25 cellular contexts compared by ENCODE assay signal in genomic region chr9:33366979-33367480, GRCh38. TPM values are rescaled to one million over a fixed set of nuclear protein-coding genes. Genes with fewer than 3 reads are reported as not detected.
DNase-seq lines count a peak whose midpoint lies in the region; ATAC-seq, FAIRE-seq and TF ChIP-seq lines count a peak whose summit lies in the region.
"Had no signal": no experiment of that assay in that cellular context is flagged by ENCODE, and none has a peak within 500 bp of the region (broad histone marks: within the 10 kb centered on the region; RNA-seq: fewer than 3 reads in every experiment).

No MANE protein-coding gene starts in this region.

- H3K9me3 ChIP-seq in naive thymus-derived CD4-positive, alpha-beta T cell (ENCODE audit: control insufficient read depth in 2 of 3, low read length in 3 of 3): no peaks in the 10 kb centered on the region
- H3K9me3 ChIP-seq in neural progenitor cell (ENCODE audit: low read depth): no peaks in the 10 kb centered on the region

- H3K9me3 Mint-ChIP-seq in activated T-cell treated with anti-CD3 and anti-CD28 coated beads, Interleukin-2, amount 50 U/mL, for 24 hours: no peaks in the 10 kb centered on the region
- H3K9me3 Mint-ChIP-seq in activated T-cell treated with anti-CD3 and anti-CD28 coated beads, Interleukin-2, amount 50 U/mL, for 72 hours: no peaks in the 10 kb centered on the region
- H3K9me3 Mint-ChIP-seq in naive thymus-derived CD4-positive, alpha-beta T cell: no peaks in the 10 kb centered on the region
- H3K9me3 Mint-ChIP-seq in neural progenitor cell (no peaks in the 10 kb centered on the region), type B pancreatic cell (no peaks in the 10 kb centered on the region)
- no peaks in the 10 kb centered on the region for H3K9me3 Mint-ChIP-seq in activated naive CD8-positive, alpha-beta T cell treated with anti-CD3 and anti-CD28 coated beads, Interleukin-2, amount 50 U/mL, for 24 hours
- H3K9me3 Mint-ChIP-seq: CD4-positive, alpha-beta memory T cell had no signal

- no peak overlapping the region for H3K4me3 Mint-ChIP-seq in activated T-cell treated with anti-CD3 and anti-CD28 coated beads, Interleukin-2, amount 50 U/mL, for 24 hours
- H3K4me3 Mint-ChIP-seq in activated T-cell treated with anti-CD3 and anti-CD28 coated beads, Interleukin-2, amount 50 U/mL, for 72 hours: no peak overlapping the region
- H3K4me3 Mint-ChIP-seq in naive thymus-derived CD4-positive, alpha-beta T cell: no peak overlapping the region
- no peak overlapping the region for H3K4me3 Mint-ChIP-seq in neural progenitor cell
- H3K4me3 Mint-ChIP-seq in type B pancreatic cell: no peak overlapping the region
- H3K4me3 Mint-ChIP-seq in activated naive CD8-positive, alpha-beta T cell treated with anti-CD3 and anti-CD28 coated beads, Interleukin-2, amount 50 U/mL, for 24 hours: no peak overlapping the region
- H3K4me3 Mint-ChIP-seq: CD4-positive, alpha-beta memory T cell had no signal

- H3K4me1 ChIP-seq in naive thymus-derived CD4-positive, alpha-beta T cell (ENCODE audit: control insufficient read depth in 2 of 2, insufficient read depth in 2 of 2, low read length in 2 of 2): no peaks in the 10 kb centered on the region
- H3K4me1 ChIP-seq in neural progenitor cell: no peaks in the 10 kb centered on the region

- no peaks in the 10 kb centered on the region for H3K4me1 Mint-ChIP-seq in activated T-cell treated with anti-CD3 and anti-CD28 coated beads, Interleukin-2, amount 50 U/mL, for 24 hours (ENCODE audit: low read depth)
- H3K4me1 Mint-ChIP-seq in activated T-cell treated with anti-CD3 and anti-CD28 coated beads, Interleukin-2, amount 50 U/mL, for 72 hours (ENCODE audit: low read depth): peaks cover 4% of the 10 kb centered on the region
- peaks cover 0 to 4% (median 0%) of the 10 kb centered on the region in 7 donors for H3K4me1 Mint-ChIP-seq in naive thymus-derived CD4-positive, alpha-beta T cell
- H3K4me1 Mint-ChIP-seq in neural progenitor cell: no peaks in the 10 kb centered on the region
- H3K4me1 Mint-ChIP-seq in type B pancreatic cell (ENCODE audit: unreplicated experiment): no peaks in the 10 kb centered on the region
- H3K4me1 Mint-ChIP-seq in activated naive CD8-positive, alpha-beta T cell treated with anti-CD3 and anti-CD28 coated beads, Interleukin-2, amount 50 U/mL, for 24 hours: no peaks in the 10 kb centered on the region
- H3K4me1 Mint-ChIP-seq: CD4-positive, alpha-beta memory T cell had no signal

- no peak overlapping the region for H3K4me2 ChIP-seq in neural progenitor cell

- TF ChIP-seq POLR2A in GM12892 (IDR thresholded peaks at IDR 0.05; ENCODE audit: low read depth, low read length): no peak

- TF ChIP-seq CTCF in neural progenitor cell (IDR thresholded peaks at IDR 0.05): no peak
- no peak for TF ChIP-seq CTCF in type B pancreatic cell (conservative IDR thresholded peaks at IDR 0.05)
- no peak for TF ChIP-seq CTCF in GM13977 (IDR thresholded peaks at IDR 0.05; ENCODE audit: extremely low read depth, insufficient read depth, missing control alignments)

- no peak overlapping the region for H3K27ac ChIP-seq in naive thymus-derived CD4-positive, alpha-beta T cell (ENCODE audit: low read depth, low read length)
- H3K27ac ChIP-seq in neural progenitor cell: no peak overlapping the region
- H3K27ac ChIP-seq: GM23248 had no signal

- POLR2A ChIA-PET in naive thymus-derived CD4-positive, alpha-beta T cell (lab: Charles Lee): interaction anchor here (0.8 kb wide), 1 partner anchor 13 kb away, joined by 4 read pairs; no protein-coding TSS in a partner anchor

- no peak overlapping the region for H2AFZ ChIP-seq in neural progenitor cell (replicated peaks)
- H2AFZ ChIP-seq: GM23248 had no signal

- H3K27me3 ChIP-seq in naive thymus-derived CD4-positive, alpha-beta T cell (ENCODE audit: control insufficient read depth in 2 of 2, insufficient read depth in 2 of 2, low read length in 2 of 2): no peaks in the 10 kb centered on the region
- no peaks in the 10 kb centered on the region for H3K27me3 ChIP-seq in neural progenitor cell

- DNase-seq in activated T-cell treated with anti-CD3 and anti-CD28 coated beads, Interleukin-2, amount 50 U/mL, for 24 hours: no peak
- no peak for DNase-seq in activated T-cell treated with anti-CD3 and anti-CD28 coated beads, Interleukin-2, amount 50 U/mL, for 72 hours
- no peak for DNase-seq in naive thymus-derived CD4-positive, alpha-beta T cell
- DNase-seq in neural progenitor cell (ENCODE audit: low spot score) (no peak), type B pancreatic cell (ENCODE audit: extremely low spot score, unreplicated experiment) (peak; percentile 20), GM12892 (ENCODE audit: insufficient read length) (no peak), GM13977 (ENCODE audit: low spot score) (no peak)
- DNase-seq in activated naive CD8-positive, alpha-beta T cell treated with anti-CD3 and anti-CD28 coated beads, Interleukin-2, amount 50 U/mL, for 24 hours: no peak
- DNase-seq: C1 segment of cervical spinal cord; Calu3; CD4-positive, alpha-beta memory T cell; COR-L47; DMS53; DMS79 treated with DMSO at 0.1 percent for 48 hours; GF-D8; GM23248; H7; HCEC 1CT had no signal

- FAIRE-seq in GM12892 (lab: Jason Lieb, UNC): no peak
- FAIRE-seq: GM12891, GM19239, H1 had no signal

- H3K79me2 ChIP-seq in neural progenitor cell (ENCODE audit: low read depth): no peaks in the 10 kb centered on the region

- H4K20me1 ChIP-seq in neural progenitor cell (ENCODE audit: low read depth): no peaks in the 10 kb centered on the region

- CTCF ChIA-PET in naive thymus-derived CD4-positive, alpha-beta T cell (lab: Charles Lee): no interaction called here

- H3K36me3 ChIP-seq in naive thymus-derived CD4-positive, alpha-beta T cell (ENCODE audit: control insufficient read depth in 2 of 3, insufficient read depth in 3 of 3, low read length in 3 of 3): peaks cover 12 to 81% (median 14%) of the 10 kb centered on the region in 3 experiments
- no peaks in the 10 kb centered on the region for H3K36me3 ChIP-seq in neural progenitor cell

- in situ Hi-C loops in GM13977 (cut with MboI; ENCODE audit: low pct_unique_long_range_greater_than_20kb, low sequenced_read_pairs, unreplicated experiment): no loop called here

- H3K36me3 Mint-ChIP-seq in activated T-cell treated with anti-CD3 and anti-CD28 coated beads, Interleukin-2, amount 50 U/mL, for 24 hours (ENCODE audit: low read depth): peaks cover 91% of the 10 kb centered on the region
- H3K36me3 Mint-ChIP-seq in activated T-cell treated with anti-CD3 and anti-CD28 coated beads, Interleukin-2, amount 50 U/mL, for 72 hours (ENCODE audit: insufficient read depth in 2 of 2): peaks cover 2 to 10% of the 10 kb centered on the region in 2 donors
- peaks cover 12 to 57% (median 15%) of the 10 kb centered on the region in 5 donors for H3K36me3 Mint-ChIP-seq in naive thymus-derived CD4-positive, alpha-beta T cell
- H3K36me3 Mint-ChIP-seq in neural progenitor cell: peaks cover 4% of the 10 kb centered on the region
- H3K36me3 Mint-ChIP-seq in type B pancreatic cell: peaks cover 9% of the 10 kb centered on the region
- peaks cover 49% of the 10 kb centered on the region for H3K36me3 Mint-ChIP-seq in activated naive CD8-positive, alpha-beta T cell treated with anti-CD3 and anti-CD28 coated beads, Interleukin-2, amount 50 U/mL, for 24 hours (ENCODE audit: low read depth)

- H3K9ac ChIP-seq in neural progenitor cell: no peak overlapping the region
- H3K9ac ChIP-seq: GM23248 had no signal

- no peaks in the 10 kb centered on the region for H3K27me3 Mint-ChIP-seq in activated T-cell treated with anti-CD3 and anti-CD28 coated beads, Interleukin-2, amount 50 U/mL, for 24 hours
- H3K27me3 Mint-ChIP-seq in activated T-cell treated with anti-CD3 and anti-CD28 coated beads, Interleukin-2, amount 50 U/mL, for 72 hours (ENCODE audit: low read depth): no peaks in the 10 kb centered on the region
- no peaks in the 10 kb centered on the region for H3K27me3 Mint-ChIP-seq in naive thymus-derived CD4-positive, alpha-beta T cell
- peaks cover 2% of the 10 kb centered on the region for H3K27me3 Mint-ChIP-seq in neural progenitor cell (ENCODE audit: insufficient read depth, low read depth)
- no peaks in the 10 kb centered on the region for H3K27me3 Mint-ChIP-seq in type B pancreatic cell
- H3K27me3 Mint-ChIP-seq in activated naive CD8-positive, alpha-beta T cell treated with anti-CD3 and anti-CD28 coated beads, Interleukin-2, amount 50 U/mL, for 24 hours: no peaks in the 10 kb centered on the region
- H3K27me3 Mint-ChIP-seq: CD4-positive, alpha-beta memory T cell had no signal

- no peak for ATAC-seq in activated T-cell treated with anti-CD3 and anti-CD28 coated beads, Interleukin-2, amount 50 U/mL, for 72 hours (replicated peaks in 1 of 2)
- no peak for ATAC-seq in naive thymus-derived CD4-positive, alpha-beta T cell
- ATAC-seq in activated naive CD8-positive, alpha-beta T cell treated with anti-CD3 and anti-CD28 coated beads, Interleukin-2, amount 50 U/mL, for 24 hours: no peak

- H3K4me3 ChIP-seq in naive thymus-derived CD4-positive, alpha-beta T cell (ENCODE audit: low read length): no peak overlapping the region
- H3K4me3 ChIP-seq in neural progenitor cell: no peak overlapping the region
- H3K4me3 ChIP-seq: GM23248 had no signal

- H3K27ac Mint-ChIP-seq in activated T-cell treated with anti-CD3 and anti-CD28 coated beads, Interleukin-2, amount 50 U/mL, for 24 hours: peak overlapping the region; percentile 61
- no peak overlapping the region for H3K27ac Mint-ChIP-seq in activated T-cell treated with anti-CD3 and anti-CD28 coated beads, Interleukin-2, amount 50 U/mL, for 72 hours
- H3K27ac Mint-ChIP-seq in naive thymus-derived CD4-positive, alpha-beta T cell: peak overlapping the region in 5 of 9 donors; percentile 32 to 61 (median 56)
- H3K27ac Mint-ChIP-seq in neural progenitor cell: peak overlapping the region; percentile 50
- H3K27ac Mint-ChIP-seq in type B pancreatic cell: no peak overlapping the region
- no peak overlapping the region for H3K27ac Mint-ChIP-seq in activated naive CD8-positive, alpha-beta T cell treated with anti-CD3 and anti-CD28 coated beads, Interleukin-2, amount 50 U/mL, for 24 hours

- no peaks in the 10 kb centered on the region for H3F3A ChIP-seq in neural progenitor cell (ENCODE audit: low read depth)

- intact Hi-C loops in naive thymus-derived CD4-positive, alpha-beta T cell (cut with micrococcal nuclease): no loop called here

RNA-seq across cellular contexts. Expression of gene AQP7, which starts 35.3 kb away (rescaled TPM):
- not detected for total RNA-seq in activated T-cell treated with anti-CD3 and anti-CD28 coated beads, Interleukin-2, amount 50 U/mL, for 72 hours
- 1 to 10 TPM in 3 of 5 experiments, under 1 TPM in 2; 0.32 to 1.9 (median 1.1) TPM for total RNA-seq in naive thymus-derived CD4-positive, alpha-beta T cell
- polyA plus RNA-seq in naive thymus-derived CD4-positive, alpha-beta T cell: under 1 TPM in 1 of 2 donors, not detected in 1; 0.53 TPM
- total RNA-seq in neural progenitor cell (ENCODE audit: low replicate concordance): 0.25 TPM in 1 of 2 replicates, not detected in the other
- total RNA-seq in type B pancreatic cell (ENCODE audit: low replicate concordance): 3.7 and 5.0 TPM in 2 replicates
- 0.15 TPM for polyA plus RNA-seq in GM12892 (2012; ENCODE audit: missing spikeins)
- total RNA-seq: A172, A673, Daoy, GM23248, H1, H7 had no signal
- polyA plus RNA-seq: BJ, GM23248, H1 had no signal

Comparison
In these comparisons a context has a peak if more than half of its experiments do, and no peak if none do; other contexts are left out.
1. H3K27ac Mint-ChIP-seq: peak in activated T-cell treated with anti-CD3 and anti-CD28 coated beads, Interleukin-2, amount 50 U/mL, for 24 hours (single experiment), naive thymus-derived CD4-positive, alpha-beta T cell (5 of 9) and neural progenitor cell (single experiment); none in activated T-cell treated with anti-CD3 and anti-CD28 coated beads, Interleukin-2, amount 50 U/mL, for 72 hours (single experiment), type B pancreatic cell (single experiment) and activated naive CD8-positive, alpha-beta T cell treated with anti-CD3 and anti-CD28 coated beads, Interleukin-2, amount 50 U/mL, for 24 hours (single experiment).